Comparison of ENCODE assay signal across 8 cellular contexts in the genomic region with DNA sequence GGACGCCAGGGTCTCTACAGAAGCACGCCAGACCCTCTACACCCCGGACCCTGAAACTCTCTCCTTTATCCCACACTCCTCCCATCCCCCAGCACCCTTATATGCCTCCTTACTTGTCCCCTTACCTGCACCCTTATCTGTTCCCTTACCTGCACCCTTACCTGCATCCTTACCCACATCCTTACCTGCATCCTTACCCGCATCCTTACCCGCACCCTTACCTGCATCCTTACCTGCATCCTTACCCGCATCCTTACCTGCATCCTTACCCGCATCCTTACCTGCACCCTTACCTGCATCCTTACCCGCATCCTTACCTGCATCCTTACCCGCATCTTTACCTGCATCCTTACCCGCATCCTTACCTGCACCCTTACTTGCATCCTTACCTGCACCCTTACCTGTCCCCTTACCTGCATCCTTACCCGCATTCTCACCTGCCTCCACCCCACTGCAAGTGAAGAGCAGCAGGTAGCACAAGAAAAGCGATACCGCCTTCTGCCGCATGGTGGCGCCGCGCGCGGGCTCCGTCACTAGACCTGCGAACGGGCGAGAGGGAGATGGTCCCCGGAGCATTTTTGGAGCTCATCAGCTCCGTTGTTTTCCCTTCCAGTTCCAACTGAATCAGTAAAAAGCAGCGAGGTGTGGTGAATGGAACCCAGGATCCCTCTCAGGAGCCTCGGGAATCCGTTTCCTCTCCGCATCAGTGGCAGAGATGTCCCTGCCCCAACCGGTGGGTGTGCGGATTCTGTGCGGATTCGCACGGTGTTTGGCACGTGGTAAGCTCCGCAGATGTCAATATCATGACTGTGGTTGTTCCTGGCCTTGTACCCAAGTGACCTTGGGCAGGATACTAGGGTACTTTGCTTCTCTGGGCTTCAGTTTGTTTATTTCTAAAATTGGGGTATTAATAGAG. TPM values are rescaled to one million over a fixed set of nuclear protein-coding genes. Genes with fewer than 3 reads are reported as not detected.
DNase-seq lines count a peak whose midpoint lies in the region; ATAC-seq and TF ChIP-seq lines count a peak whose summit lies in the region.

No MANE protein-coding gene starts in this region.

- H3K9me3 Mint-ChIP-seq in CD8-positive, alpha-beta T cell: no peaks in the 10 kb centered on the region

- H3K4me1 Mint-ChIP-seq in CD8-positive, alpha-beta T cell (ENCODE audit: low read depth): peaks cover 42% of the 10 kb centered on the region

- peak; percentile 50 for ATAC-seq in CD8-positive, alpha-beta T cell
- ATAC-seq in GM18502 (IDR thresholded peaks at IDR 0.05; ENCODE audit: poor library complexity, unreplicated experiment): no peak

- H3K36me3 ChIP-seq in CD8-positive, alpha-beta T cell (ENCODE audit: insufficient read depth, low read length): peaks cover 6% of the 10 kb centered on the region
- H3K36me3 ChIP-seq in neutrophil (peaks cover 19% of the 10 kb centered on the region), subcutaneous abdominal adipose tissue (ENCODE audit: control insufficient read depth in 5 of 5, insufficient read depth in 5 of 5, low read length in 5 of 5) (peaks cover 0 to 11% (median 7%) of the 10 kb centered on the region in 5 donors)

- DNase-seq in CD8-positive, alpha-beta T cell: peak; percentile 79 to 93 (median 82)
- DNase-seq in HL-60 (ENCODE audit: low read depth in 1 of 2, low spot score in 1 of 2) (peak in 1 of 2 experiments; percentile 78), RKO (ENCODE audit: low spot score) (peak; percentile 35), foreskin fibroblast (peak; percentile 33 to 84)
- peak; percentile 74 to 91 for DNase-seq in activated T-helper 1 cell treated with anti-CD3 and anti-CD28 coated beads, Interleukin-2, amount 50 U/mL, for 16 hours (ENCODE audit: low read depth in 1 of 2, low spot score in 1 of 2)

- peaks cover 21% of the 10 kb centered on the region for H3K36me3 Mint-ChIP-seq in CD8-positive, alpha-beta T cell

- peak overlapping the region in 4 of 5 donors; percentile 5 to 70 (median 38) for H3K9ac ChIP-seq in subcutaneous abdominal adipose tissue (ENCODE audit: low read length in 5 of 5)

- no peaks in the 10 kb centered on the region for H3K9me3 ChIP-seq in CD8-positive, alpha-beta T cell (ENCODE audit: low read length)
- no peaks in the 10 kb centered on the region for H3K9me3 ChIP-seq in neutrophil
- H3K9me3 ChIP-seq in subcutaneous abdominal adipose tissue (ENCODE audit: control insufficient read depth in 5 of 5, low read length in 5 of 5): no peaks in the 10 kb centered on the region

- H3K27me3 ChIP-seq in CD8-positive, alpha-beta T cell (ENCODE audit: insufficient read depth, low read length): no peaks in the 10 kb centered on the region
- H3K27me3 ChIP-seq in HL-60 (ENCODE audit: insufficient read depth, poor library complexity, severe bottlenecking) (no peaks in the 10 kb centered on the region), neutrophil (no peaks in the 10 kb centered on the region), subcutaneous abdominal adipose tissue (ENCODE audit: control insufficient read depth in 5 of 5, insufficient read depth in 4 of 5, low read length in 5 of 5) (no peaks in the 10 kb centered on the region)

- TF ChIP-seq CTCF in CD8-positive, alpha-beta T cell (IDR thresholded peaks at IDR 0.05): peak; percentile 83
- TF ChIP-seq CTCF in HL-60 (IDR thresholded peaks at IDR 0.05; ENCODE audit: insufficient read depth, low read length) (peak; percentile 94), foreskin fibroblast (IDR thresholded peaks at IDR 0.05; ENCODE audit: low read depth, low read length) (peak; percentile 36), neutrophil (IDR thresholded peaks at IDR 0.05) (peak; percentile 91)

- H3K4me3 ChIP-seq in CD8-positive, alpha-beta T cell (ENCODE audit: low read depth, low read length): peak overlapping the region; percentile 50
- H3K4me3 ChIP-seq in HL-60 (replicated peaks; ENCODE audit: insufficient read depth, low read length): no peak overlapping the region; the same call in 1 of the 2 replicates
- peak overlapping the region; percentile 44 to 58 for H3K4me3 ChIP-seq in foreskin fibroblast (ENCODE audit: low read depth in 1 of 2, low read length in 2 of 2)
- H3K4me3 ChIP-seq in neutrophil (ENCODE audit: low read depth in 1 of 2, low read length in 1 of 2): peak overlapping the region; percentile 49
- H3K4me3 ChIP-seq in subcutaneous abdominal adipose tissue (ENCODE audit: low read depth in 1 of 5, low read length in 5 of 5): peak overlapping the region; percentile 65 to 77 (median 70)

- peak overlapping the region; percentile 86 for H3K4me3 Mint-ChIP-seq in CD8-positive, alpha-beta T cell

- no peaks in the 10 kb centered on the region for H3K27me3 Mint-ChIP-seq in CD8-positive, alpha-beta T cell (ENCODE audit: low read depth)

- H3K27ac Mint-ChIP-seq in CD8-positive, alpha-beta T cell: peak overlapping the region; percentile 84

- POLR2A ChIA-PET in CD8-positive, alpha-beta T cell (lab: Charles Lee): interaction anchor here (1.1 to 4.1 kb wide), 2 partner anchors 57 to 60 kb away, joined by 3 to 30 read pairs; partner anchors contain the start of gene FAM76A

- H3K4me1 ChIP-seq in CD8-positive, alpha-beta T cell (ENCODE audit: insufficient read depth, low read length): peaks cover 35% of the 10 kb centered on the region
- peaks cover 21 to 30% of the 10 kb centered on the region in 2 experiments for H3K4me1 ChIP-seq in neutrophil (ENCODE audit: control insufficient read depth in 1 of 2, insufficient read depth in 1 of 2, low read depth in 1 of 2, low read length in 1 of 2)
- peaks cover 10 to 42% (median 31%) of the 10 kb centered on the region in 5 donors for H3K4me1 ChIP-seq in subcutaneous abdominal adipose tissue (ENCODE audit: control insufficient read depth in 5 of 5, insufficient read depth in 5 of 5, low read length in 5 of 5)

- intact Hi-C loops in CD8-positive, alpha-beta T cell (cut with DNase I, micrococcal nuclease): loop anchor here (1.0 to 10.0 kb wide), 3 partner anchors 50 to 434 kb away; partner anchors contain the start of gene WDTC1 (in 1 of the 2)

- H3K27ac ChIP-seq in CD8-positive, alpha-beta T cell (ENCODE audit: low read depth, low read length): peak overlapping the region; percentile 34
- H3K27ac ChIP-seq in HL-60 (replicated peaks) (no peak overlapping the region), neutrophil (no peak overlapping the region), subcutaneous abdominal adipose tissue (ENCODE audit: low read depth, low read length) (no peak overlapping the region)

- CTCF ChIA-PET in CD8-positive, alpha-beta T cell (lab: Charles Lee): interaction anchor here (0.7 to 13.0 kb wide), 29 partner anchors 10 to 267 kb away, joined by 3 to 405 read pairs (median 5); partner anchors contain the start of genes AHDC1, FAM76A and STX12

RNA-seq across cellular contexts. Expression of gene IFI6, which starts 2.9 kb away (rescaled TPM):
- 10 to 100 TPM; 24.8 to 25.1 TPM for total RNA-seq in CD8-positive, alpha-beta T cell

RNA-seq across cellular contexts. Expression of gene FGR, which starts 34.1 kb away (rescaled TPM):
- total RNA-seq in CD8-positive, alpha-beta T cell: 1 to 10 TPM; 1.4 to 2.5 TPM

RNA-seq across cellular contexts. Expression of gene FAM76A, which starts 56.7 kb away (rescaled TPM):
- 10 to 100 TPM; 29.5 to 31.7 TPM for total RNA-seq in CD8-positive, alpha-beta T cell

Comparison
In these comparisons a context has a peak if more than half of its experiments do, and no peak if none do; other contexts are left out.
1. CTCF ChIP-seq: peak in every context shown above with its lines; median percentile 94 in HL-60; 91 in neutrophil; 83 in CD8-positive, alpha-beta T cell; 36 in foreskin fibroblast.